16 cellular contexts compared by ENCODE assay signal in genomic region chr6:15370730-15371129, GRCh38.
"Had no signal": no experiment of that assay in that cellular context is flagged by ENCODE, and none has a peak within 500 bp of the region (broad histone marks: within the 10 kb centered on the region; RNA-seq: fewer than 3 reads in every experiment).

No MANE protein-coding gene starts in this region.

- FAIRE-seq: islet of Langerhans had no signal

- H3K27ac ChIP-seq: tibial nerve had no signal

- H3K4me3 ChIP-seq: mucosa of descending colon, tibial nerve had no signal

- DNase-seq: activated CD4-positive, alpha-beta T cell treated with anti-CD3 and anti-CD28 coated beads, Interleukin-2, amount 10 ng/mL, durations not matched to agents 24 days and 14 days; activated CD8-positive, alpha-beta memory T cell treated with anti-CD3 and anti-CD28 coated beads for 24 hours; activated naive CD4-positive, alpha-beta T cell treated with Interleukin-2 at 50 U/mL for 16 hours; activated naive CD8-positive, alpha-beta T cell treated with anti-CD3 and anti-CD28 coated beads, Interleukin-2, amount 50 U/mL, for 24 hours; aorta; effector memory CD8-positive, alpha-beta T cell; mucosa of descending colon; naive thymus-derived CD4-positive, alpha-beta T cell; posterior cingulate gyrus; stimulated activated CD4-positive, alpha-beta T cell treated with anti-CD3 and anti-CD28 coated beads, Interleukin-2, amount 100 ng/mL, for 48 hours; stimulated activated naive B cell treated with anti-CD40 and anti-IgM and Interleukin-4, amounts not matched to agents 10 μg/mL and 1 μg/mL and 100 μg/mL, for 72 hours; substantia nigra had no signal

- H3K9me3 ChIP-seq: mucosa of descending colon, tibial nerve had no signal

- H3K27me3 ChIP-seq: tibial nerve had no signal

- ATAC-seq: activated naive CD8-positive, alpha-beta T cell treated with anti-CD3 and anti-CD28 coated beads, Interleukin-2, amount 50 U/mL, for 24 hours; activated T-helper 17 cell treated with anti-CD3 and anti-CD28 coated beads, Interleukin-2, amount 50 U/mL, for 72 hours; effector memory CD8-positive, alpha-beta T cell; left lobe of liver; mucosa of descending colon; naive thymus-derived CD4-positive, alpha-beta T cell; stimulated activated naive B cell treated with anti-CD40 and anti-IgM and Interleukin-4, amounts not matched to agents 10 μg/mL and 1 μg/mL and 100 μg/mL, for 72 hours had no signal

- H3K36me3 ChIP-seq: tibial nerve had no signal
